In the genomic region with DNA sequence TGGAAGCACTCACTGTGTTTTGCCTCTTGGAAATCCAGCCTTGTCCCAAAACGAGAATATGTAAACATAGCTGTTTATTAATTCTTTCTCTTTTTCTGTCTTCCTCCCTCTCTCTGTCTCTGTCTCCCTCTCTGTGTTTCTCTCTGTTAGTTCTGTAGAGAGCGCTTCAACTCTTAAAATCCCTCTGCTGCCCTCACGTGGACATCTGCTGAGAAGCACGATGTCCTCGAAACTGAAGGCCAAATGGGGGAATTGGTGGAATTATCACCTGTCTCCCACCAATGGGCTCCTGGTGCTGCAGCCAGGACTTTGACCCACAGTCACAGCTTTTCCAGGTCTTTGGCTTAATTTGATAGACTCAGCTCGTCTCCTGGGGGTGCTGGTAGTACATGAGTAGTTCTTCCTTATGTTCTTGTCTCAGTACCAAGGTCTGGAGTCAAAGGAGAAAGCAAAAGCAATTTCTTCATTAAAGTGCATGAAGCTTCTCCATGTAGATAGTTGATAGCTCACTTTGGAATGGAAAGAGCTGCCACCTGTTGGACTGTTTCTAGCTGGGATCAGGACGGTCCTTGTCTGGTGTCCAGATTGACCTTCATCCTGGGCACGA, we compare ENCODE assay signal across 8 cellular contexts. TPM values are rescaled to one million over a fixed set of nuclear protein-coding genes. Genes with fewer than 3 reads are reported as not detected.
A peak's percentile ranks its signal among the peaks of the same experiment; 100 is the strongest.
DNase-seq lines count a peak whose midpoint lies in the region; ATAC-seq and TF ChIP-seq lines count a peak whose summit lies in the region.

No MANE protein-coding gene starts in this region.

- in situ Hi-C loops in Caki2 (cut with HindIII; ENCODE audit: low pct_unique_long_range_greater_than_20kb, low sequenced_read_pairs): no loop called here

- peaks cover 12% of the 10 kb centered on the region for H3K27me3 Mint-ChIP-seq in activated T-helper 2 cell treated with anti-CD3 and anti-CD28 coated beads, Interferon-gamma antibody, Interleukin-2, Interleukin-4, amounts not matched to agents 10 μg/mL and 5 μg/mL and 100 μg/mL, durations not matched to agents 14 hours and 24 hours and 36 hours (ENCODE audit: low read depth)

- TF ChIP-seq CTCF in Loucy (conservative IDR thresholded peaks at IDR 0.05; ENCODE audit: low read length): peak; percentile 88
- TF ChIP-seq CTCF in foreskin fibroblast (IDR thresholded peaks at IDR 0.05; ENCODE audit: low read depth, low read length): peak; percentile 85
- TF ChIP-seq CTCF in testis (IDR thresholded peaks at IDR 0.05): peak; percentile 59 to 71 (median 59)

- H3K9me3 Mint-ChIP-seq in activated T-helper 2 cell treated with anti-CD3 and anti-CD28 coated beads, Interferon-gamma antibody, Interleukin-2, Interleukin-4, amounts not matched to agents 10 μg/mL and 5 μg/mL and 100 μg/mL, durations not matched to agents 14 hours and 24 hours and 36 hours: no peaks in the 10 kb centered on the region

- no peak overlapping the region for H3K27ac ChIP-seq in testis

- H2AFZ ChIP-seq in Loucy (ENCODE audit: low read length): peak overlapping the region; percentile 71

- H3K4me1 Mint-ChIP-seq in activated T-helper 2 cell treated with anti-CD3 and anti-CD28 coated beads, Interferon-gamma antibody, Interleukin-2, Interleukin-4, amounts not matched to agents 10 μg/mL and 5 μg/mL and 100 μg/mL, durations not matched to agents 14 hours and 24 hours and 36 hours (ENCODE audit: low read depth): peaks cover 45% of the 10 kb centered on the region

- H4K20me1 ChIP-seq in Loucy (ENCODE audit: insufficient read depth, low read length, poor library complexity, severe bottlenecking): no peaks in the 10 kb centered on the region

- peak overlapping the region; percentile 15 for H3K4me2 ChIP-seq in Loucy (ENCODE audit: low read depth, low read length, poor library complexity, severe bottlenecking)

- H3K79me2 ChIP-seq in Loucy (ENCODE audit: insufficient read depth, low read length): no peaks in the 10 kb centered on the region

- no peaks in the 10 kb centered on the region for H3K36me3 Mint-ChIP-seq in activated T-helper 2 cell treated with anti-CD3 and anti-CD28 coated beads, Interferon-gamma antibody, Interleukin-2, Interleukin-4, amounts not matched to agents 10 μg/mL and 5 μg/mL and 100 μg/mL, durations not matched to agents 14 hours and 24 hours and 36 hours (ENCODE audit: low read depth)

- H3K36me3 ChIP-seq in Loucy (ENCODE audit: insufficient read depth, low read length) (no peaks in the 10 kb centered on the region), testis (ENCODE audit: low read depth, missing control alignments) (no peaks in the 10 kb centered on the region)

- H3K9me3 ChIP-seq in Loucy (ENCODE audit: insufficient read depth, low read depth, low read length): no peaks in the 10 kb centered on the region
- no peaks in the 10 kb centered on the region for H3K9me3 ChIP-seq in testis

- ATAC-seq in GM21528 (IDR thresholded peaks at IDR 0.05; ENCODE audit: low FRiP score, unreplicated experiment): peak; percentile 76

- TF ChIP-seq POLR2A in testis (IDR thresholded peaks at IDR 0.05): no peak

- peak; percentile 35 for DNase-seq in Caki2 (ENCODE audit: low read depth)
- peak; percentile 22 to 77 for DNase-seq in SHP77 (lab: John Stamatoyannopoulos, UW)
- peak; percentile 73 for DNase-seq in activated T-helper 2 cell treated with anti-CD3 and anti-CD28 coated beads, Interferon-gamma antibody, Interleukin-2, Interleukin-4, amounts not matched to agents 10 μg/mL and 5 μg/mL and 100 μg/mL, durations not matched to agents 14 hours and 24 hours and 36 hours (ENCODE audit: low spot score)
- DNase-seq in foreskin fibroblast: peak; percentile 47 to 82
- peak; percentile 12 for DNase-seq in occipital lobe (lab: John Stamatoyannopoulos, UW)
- DNase-seq in testis: peak; percentile 92

- H3K4me3 Mint-ChIP-seq in activated T-helper 2 cell treated with anti-CD3 and anti-CD28 coated beads, Interferon-gamma antibody, Interleukin-2, Interleukin-4, amounts not matched to agents 10 μg/mL and 5 μg/mL and 100 μg/mL, durations not matched to agents 14 hours and 24 hours and 36 hours (ENCODE audit: low read depth): no peak overlapping the region

- H3K27me3 ChIP-seq in Loucy (ENCODE audit: insufficient read depth, low read length, poor library complexity, severe bottlenecking) (no peaks in the 10 kb centered on the region), testis (no peaks in the 10 kb centered on the region)

- peaks cover 15% of the 10 kb centered on the region for H3K4me1 ChIP-seq in Loucy (ENCODE audit: insufficient read depth, low read length, poor library complexity, severe bottlenecking)
- no peaks in the 10 kb centered on the region for H3K4me1 ChIP-seq in testis

- no peak overlapping the region for H3K4me3 ChIP-seq in Loucy (ENCODE audit: low read length, poor library complexity, severe bottlenecking)
- H3K4me3 ChIP-seq in foreskin fibroblast (ENCODE audit: low read depth in 1 of 2, low read length in 2 of 2): no peak overlapping the region
- H3K4me3 ChIP-seq in testis: no peak overlapping the region

- intact Hi-C loops in activated T-helper 2 cell treated with anti-CD3 and anti-CD28 coated beads, Interferon-gamma antibody, Interleukin-2, Interleukin-4, amounts not matched to agents 10 μg/mL and 5 μg/mL and 100 μg/mL, durations not matched to agents 14 hours and 24 hours and 36 hours (cut with micrococcal nuclease): loop anchor here (1.0 to 5.0 kb wide), 9 partner anchors 46 to 360 kb away; partner anchors contain the start of genes GBP2, GBP4 and GBP5
- intact Hi-C loops in testis (cut with DNase I; ENCODE audit: low total_unique reads): no loop called here

- 17 to 19% methylated on average over 8 of the region's 8 CpGs for WGBS in testis, 2 donors

- peak overlapping the region; percentile 7 for H3K27ac Mint-ChIP-seq in activated T-helper 2 cell treated with anti-CD3 and anti-CD28 coated beads, Interferon-gamma antibody, Interleukin-2, Interleukin-4, amounts not matched to agents 10 μg/mL and 5 μg/mL and 100 μg/mL, durations not matched to agents 14 hours and 24 hours and 36 hours

- H3K9ac ChIP-seq in Loucy (ENCODE audit: low read depth, low read length, poor library complexity, severe bottlenecking): no peak overlapping the region

- H3F3A ChIP-seq in Loucy (ENCODE audit: low read depth): no peaks in the 10 kb centered on the region

- H3K9me2 ChIP-seq in Loucy (replicated peaks; ENCODE audit: low read depth, low read length): no peaks in the 10 kb centered on the region

RNA-seq across cellular contexts. Expression of gene GBP6, which starts 5.5 kb away (rescaled TPM):
- not detected in 2 replicates for total RNA-seq in Caki2 (2014; rRNA removed; shearing (Covaris generic); ENCODE audit: low replicate concordance)
- not detected in 2 replicates for total RNA-seq in activated T-helper 2 cell treated with anti-CD3 and anti-CD28 coated beads, Interferon-gamma antibody, Interleukin-2, Interleukin-4, amounts not matched to agents 10 μg/mL and 5 μg/mL and 100 μg/mL, durations not matched to agents 14 hours and 24 hours and 36 hours
- total RNA-seq in occipital lobe (0.47 TPM), testis (under 1 TPM; 0.24 to 0.25 TPM)
- polyA plus RNA-seq in testis (ENCODE audit: insufficient read depth, low read depth, low replicate concordance): 0.26 TPM

Comparison
In these comparisons a context has a peak if more than half of its experiments do, and no peak if none do; other contexts are left out.
1. DNase-seq: peak in every context shown above with its lines; median percentile 92 in testis; 73 in activated T-helper 2 cell treated with anti-CD3 and anti-CD28 coated beads, Interferon-gamma antibody, Interleukin-2, Interleukin-4, amounts not matched to agents 10 μg/mL and 5 μg/mL and 100 μg/mL, durations not matched to agents 14 hours and 24 hours and 36 hours; 64 in foreskin fibroblast; 50 in SHP77; 35 in Caki2; 12 in occipital lobe.